13 cellular contexts compared by ENCODE assay signal in the genomic region with DNA sequence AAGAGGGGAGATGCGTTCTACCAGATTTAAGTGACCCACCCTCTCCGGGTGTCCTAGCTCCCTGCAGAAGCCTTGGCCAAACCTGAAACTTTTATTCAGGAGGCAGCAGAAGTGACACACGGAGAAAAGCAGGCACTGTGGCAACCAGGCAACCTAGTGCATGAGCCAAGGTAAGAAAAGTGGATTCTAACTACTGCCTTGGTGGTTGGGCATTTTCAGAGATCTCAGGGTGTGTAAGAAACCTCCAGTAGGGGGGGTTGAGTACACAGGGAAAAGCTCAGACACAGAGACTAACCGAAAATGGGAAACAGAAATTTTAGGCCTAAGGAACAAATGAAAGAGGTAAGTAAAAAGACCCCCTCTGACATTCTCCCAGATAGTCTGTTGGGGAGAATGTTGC.
DNase-seq lines count a peak whose midpoint lies in the region; ATAC-seq and TF ChIP-seq lines count a peak whose summit lies in the region.
"Had no signal": no experiment of that assay in that cellular context is flagged by ENCODE, and none has a peak within 500 bp of the region (broad histone marks: within the 10 kb centered on the region; RNA-seq: fewer than 3 reads in every experiment).

No MANE protein-coding gene starts in this region.

- H3K36me3 ChIP-seq in MM.1S (replicated peaks; ENCODE audit: insufficient read depth, low read length) = no peaks in the 10 kb centered on the region
- H3K36me3 ChIP-seq: heart left ventricle had no signal

- peaks cover 36% of the 10 kb centered on the region for H3K4me1 Mint-ChIP-seq in nephron progenitor cell

- H3F3A ChIP-seq in MM.1S (ENCODE audit: insufficient read depth, low read length) = peaks cover 13% of the 10 kb centered on the region; the same call in 1 of the 2 replicates

- H3K9me3 Mint-ChIP-seq in nephron progenitor cell = no peaks in the 10 kb centered on the region
- peaks cover 9 to 12% of the 10 kb centered on the region in 2 donors for H3K9me3 Mint-ChIP-seq in activated naive CD4-positive, alpha-beta T cell treated with anti-CD3 and anti-CD28 coated beads, Interleukin-2, amount 50 U/mL, for 72 hours

- H2AFZ ChIP-seq in MM.1S (ENCODE audit: low read length) = no peak overlapping the region

- no peak overlapping the region for H3K4me2 ChIP-seq in MM.1S (ENCODE audit: low read depth, low read length)

- no peaks in the 10 kb centered on the region for H3K9me3 ChIP-seq in MM.1S (replicated peaks; ENCODE audit: insufficient read depth, low read length)
- H3K9me3 ChIP-seq: heart left ventricle had no signal

- no peaks in the 10 kb centered on the region for H3K27me3 ChIP-seq in MM.1S (replicated peaks; ENCODE audit: insufficient read depth, low read length)
- H3K27me3 ChIP-seq: heart left ventricle had no signal

- H3K4me3 ChIP-seq in MM.1S (ENCODE audit: low read length) (no peak overlapping the region), astrocyte of the spinal cord (ENCODE audit: low read depth, low read length) (no peak overlapping the region)
- H3K4me3 ChIP-seq: coronary artery, heart left ventricle had no signal

- no peaks in the 10 kb centered on the region for H3K79me2 ChIP-seq in MM.1S (ENCODE audit: low read length)

- no peaks in the 10 kb centered on the region for H3K36me3 Mint-ChIP-seq in nephron progenitor cell (ENCODE audit: low read depth)
- H3K36me3 Mint-ChIP-seq in activated naive CD4-positive, alpha-beta T cell treated with anti-CD3 and anti-CD28 coated beads, Interleukin-2, amount 50 U/mL, for 72 hours = no peaks in the 10 kb centered on the region

- intact Hi-C loops in left colon (cut with DNase I, micrococcal nuclease) = no loop called here

- peak; percentile 47 for DNase-seq in DMS53 (lab: John Stamatoyannopoulos, UW)
- DNase-seq in DMS53 treated with DMSO at 0.1 percent for 48 hours (lab: John Stamatoyannopoulos, UW; ENCODE audit: unreplicated experiment) = no peak
- peak; percentile 50 for DNase-seq in MM.1S
- DNase-seq in astrocyte of the spinal cord (ENCODE audit: low read depth, low spot score) = no peak
- no peak for DNase-seq in nephron progenitor cell
- no peak for DNase-seq in left colon
- DNase-seq in activated naive CD4-positive, alpha-beta T cell treated with anti-CD3 and anti-CD28 coated beads, Interleukin-2, amount 50 U/mL, for 72 hours (ENCODE audit: low spot score in 2 of 2) = no peak
- DNase-seq in G401 (ENCODE audit: low spot score) = no peak
- DNase-seq: activated effector memory CD4-positive, alpha-beta T cell treated with anti-CD3 and anti-CD28 coated beads, Interleukin-2, amount 50 U/mL, for 16 hours; heart left ventricle; NCI-H446 treated with DMSO at 0.1 percent for 48 hours; stimulated activated CD4-positive, alpha-beta T cell treated with anti-CD3 and anti-CD28 coated beads, Interleukin-4, amount 100 ng/mL, for 4 hours had no signal

- no peaks in the 10 kb centered on the region for H3K27me3 Mint-ChIP-seq in nephron progenitor cell (ENCODE audit: low read depth, poor library complexity)

- H3K27ac ChIP-seq in MM.1S (ENCODE audit: low read length) = no peak overlapping the region
- H3K27ac ChIP-seq: coronary artery, heart left ventricle had no signal

- H3K4me1 ChIP-seq in MM.1S (ENCODE audit: low read length) = peaks cover 31% of the 10 kb centered on the region
- H3K4me1 ChIP-seq: heart left ventricle had no signal

- H3K27ac Mint-ChIP-seq in nephron progenitor cell = peak overlapping the region; percentile 33
- no peak overlapping the region for H3K27ac Mint-ChIP-seq in activated naive CD4-positive, alpha-beta T cell treated with anti-CD3 and anti-CD28 coated beads, Interleukin-2, amount 50 U/mL, for 72 hours

- H4K20me1 ChIP-seq in MM.1S (ENCODE audit: insufficient read depth, low read length) = no peaks in the 10 kb centered on the region

- H3K9ac ChIP-seq in MM.1S (ENCODE audit: low read length) = no peak overlapping the region

- in situ Hi-C loops in astrocyte of the spinal cord (cut with HindIII; ENCODE audit: low sequenced_read_pairs) = no loop called here
- in situ Hi-C loops in G401 (cut with HindIII; ENCODE audit: low sequenced_read_pairs) = no loop called here

- H3K4me3 Mint-ChIP-seq in nephron progenitor cell = no peak overlapping the region

- H3K9me2 ChIP-seq in MM.1S (replicated peaks; ENCODE audit: insufficient read depth, low read length) = no peaks in the 10 kb centered on the region

- TF ChIP-seq CTCF in MM.1S (IDR thresholded peaks at IDR 0.05; ENCODE audit: low read length) (peak; percentile 58), astrocyte of the spinal cord (IDR thresholded peaks at IDR 0.05; ENCODE audit: low read depth, low read length) (peak; percentile 41), nephron progenitor cell (IDR thresholded peaks at IDR 0.05) (no peak)

- no peak for ATAC-seq in left colon
- ATAC-seq in activated naive CD4-positive, alpha-beta T cell treated with anti-CD3 and anti-CD28 coated beads, Interleukin-2, amount 50 U/mL, for 72 hours = no peak
- ATAC-seq: heart left ventricle had no signal

Comparison
In these comparisons a context has a peak if more than half of its experiments do, and no peak if none do; other contexts are left out.
1. DNase-seq: peak in DMS53 (single experiment) and MM.1S (single experiment); none in DMS53 treated with DMSO at 0.1 percent for 48 hours (single experiment), astrocyte of the spinal cord (single experiment), nephron progenitor cell (single experiment), left colon (0 of 2), activated naive CD4-positive, alpha-beta T cell treated with anti-CD3 and anti-CD28 coated beads, Interleukin-2, amount 50 U/mL, for 72 hours (0 of 2) and G401 (single experiment).